In genomic region chr16:19636436-19637267, GRCh38 we compare ENCODE assay signal across 18 cellular contexts.
DNase-seq lines count a peak whose midpoint lies in the region; ATAC-seq, FAIRE-seq and TF ChIP-seq lines count a peak whose summit lies in the region.
"Had no signal": no experiment of that assay in that cellular context is flagged by ENCODE, and none has a peak within 500 bp of the region (broad histone marks: within the 10 kb centered on the region; RNA-seq: fewer than 3 reads in every experiment).

No MANE protein-coding gene starts in this region.

- H4K20me1 ChIP-seq in GM12878 (ENCODE audit: control insufficient read depth, insufficient read depth), result no peaks in the 10 kb centered on the region
- H4K20me1 ChIP-seq: BLaER1 had no signal

- no peak overlapping the region for H2BK12ac ChIP-seq in mesenchymal stem cell (ENCODE audit: low read length in 2 of 2)

- H2BK5ac ChIP-seq in mesenchymal stem cell (ENCODE audit: low read depth, low read length, poor library complexity, severe bottlenecking), result no peak overlapping the region

- BruUV-seq in GM12878 (replicated peaks; lab: Mats Ljungman, UMichigan), result no TSS peak

- H3K4me1 Mint-ChIP-seq in activated naive CD8-positive, alpha-beta T cell treated with anti-CD3 and anti-CD28 coated beads for 36 hours, result peaks cover 14% of the 10 kb centered on the region

- H3K27me3 Mint-ChIP-seq in activated naive CD8-positive, alpha-beta T cell treated with anti-CD3 and anti-CD28 coated beads for 36 hours, result no peaks in the 10 kb centered on the region
- H3K27me3 Mint-ChIP-seq: CD8-positive, alpha-beta memory T cell had no signal

- H3K27me3 ChIP-seq in GM12878 (replicated peaks in 1 of 2; ENCODE audit: control insufficient read depth in 2 of 2, insufficient read depth in 2 of 2, low read length in 1 of 2), result no peaks in the 10 kb centered on the region
- no peaks in the 10 kb centered on the region for H3K27me3 ChIP-seq in esophagus muscularis mucosa
- no peaks in the 10 kb centered on the region for H3K27me3 ChIP-seq in mesenchymal stem cell (ENCODE audit: control insufficient read depth in 1 of 2, insufficient read depth in 1 of 2, low read length in 2 of 2)
- H3K27me3 ChIP-seq in tibial nerve, result no peaks in the 10 kb centered on the region
- H3K27me3 ChIP-seq: BLaER1 had no signal

- no peak overlapping the region for H2BK15ac ChIP-seq in mesenchymal stem cell (ENCODE audit: low read depth, poor library complexity, severe bottlenecking)

- no peak overlapping the region for H4K8ac ChIP-seq in mesenchymal stem cell (ENCODE audit: low read length)

- no peak for ATAC-seq in GM12878

- TF ChIP-seq EP300 in GM12878 (IDR thresholded peaks at IDR 0.05; ENCODE audit: borderline replicate concordance in 1 of 2, control insufficient read depth in 1 of 2, low read depth in 2 of 2, low read length in 2 of 2), result no peak
- no peak for TF ChIP-seq EP300 in esophagus muscularis mucosa (IDR thresholded peaks at IDR 0.05)
- peak; percentile 62 to 76 for TF ChIP-seq EP300 in tibial nerve (IDR thresholded peaks at IDR 0.05)

- POLR2A ChIA-PET in GM12878 (lab: Charles Lee), result interaction anchor here (1.1 kb wide), 1 partner anchor 20 kb away, joined by 3 read pairs; no protein-coding TSS in a partner anchor

- no peak for TF ChIP-seq CTCF in GM12878 (IDR thresholded peaks at IDR 0.05 in 2 of 3, conservative IDR thresholded peaks at IDR 0.05 in 1 of 3; ENCODE audit: control insufficient read depth in 2 of 3, extremely low read depth in 1 of 3, insufficient read depth in 1 of 3, low read depth in 3 of 3, low read length in 3 of 3)
- no peak for TF ChIP-seq CTCF in esophagus muscularis mucosa (IDR thresholded peaks at IDR 0.05)
- no peak for TF ChIP-seq CTCF in tibial nerve (IDR thresholded peaks at IDR 0.05)

- no peaks in the 10 kb centered on the region for H3K9me3 Mint-ChIP-seq in activated naive CD8-positive, alpha-beta T cell treated with anti-CD3 and anti-CD28 coated beads for 36 hours
- H3K9me3 Mint-ChIP-seq: CD8-positive, alpha-beta memory T cell had no signal

- no peaks in the 10 kb centered on the region for H3K9me3 ChIP-seq in GM12878 (replicated peaks; ENCODE audit: control insufficient read depth, insufficient read depth, low read length)
- H3K9me3 ChIP-seq in esophagus muscularis mucosa, result no peaks in the 10 kb centered on the region
- H3K9me3 ChIP-seq in mesenchymal stem cell (ENCODE audit: control insufficient read depth, low read length), result no peaks in the 10 kb centered on the region
- no peaks in the 10 kb centered on the region for H3K9me3 ChIP-seq in tibial nerve
- H3K9me3 ChIP-seq: BLaER1 had no signal

- no peak overlapping the region for H2AFZ ChIP-seq in GM12878 (ENCODE audit: control insufficient read depth, low read depth, low read length)
- H2AFZ ChIP-seq in mesenchymal stem cell (ENCODE audit: low read depth, low read length), result no peak overlapping the region

- no peak overlapping the region for H3K14ac ChIP-seq in mesenchymal stem cell (ENCODE audit: low read length in 2 of 2)

- FAIRE-seq in GM12878 (lab: Jason Lieb, UNC), result no peak
- FAIRE-seq: H54 had no signal

- intact Hi-C loops in GM12878 (cut with micrococcal nuclease; ENCODE audit: unreplicated experiment), result no loop called here
- intact Hi-C loops in esophagus muscularis mucosa (cut with DNase I), result no loop called here

- H3K23ac ChIP-seq in mesenchymal stem cell (ENCODE audit: low read length in 2 of 2), result peak overlapping the region in 1 of 2 experiments; percentile 52

- no peak overlapping the region for H3K18ac ChIP-seq in mesenchymal stem cell (ENCODE audit: low read depth in 1 of 2, low read length in 2 of 2)

- no peak for TF ChIP-seq POLR2A in GM12878 (IDR thresholded peaks at IDR 0.05; ENCODE audit: low read depth, low read length)
- TF ChIP-seq POLR2A in esophagus muscularis mucosa (IDR thresholded peaks at IDR 0.05; ENCODE audit: low read depth), result no peak
- TF ChIP-seq POLR2A in tibial nerve (IDR thresholded peaks at IDR 0.05), result no peak

- H3K79me1 ChIP-seq in mesenchymal stem cell (replicated peaks; ENCODE audit: low read length, poor library complexity, severe bottlenecking), result peaks cover 1% of the 10 kb centered on the region

- WGBS in GM12878 (ENCODE audit: insufficient coverage, insufficient replicate concordance, low lambda C conversion rate, missing lambda C conversion rate), result 81% methylated on average over 7 of the region's 7 CpGs
- WGBS in esophagus muscularis mucosa, result 73% methylated on average over 7 of the region's 7 CpGs
- 94% methylated on average over 6 of the region's 7 CpGs for WGBS in mesenchymal stem cell
- 78 to 85% methylated on average over 7 of the region's 7 CpGs for WGBS in tibial nerve, 2 donors

- no peak overlapping the region for H3K4me3 ChIP-seq in GM12878
- H3K4me3 ChIP-seq in esophagus muscularis mucosa, result no peak overlapping the region
- H3K4me3 ChIP-seq in mesenchymal stem cell (ENCODE audit: insufficient read depth in 1 of 2, low read depth in 1 of 2, low read length in 2 of 2), result no peak overlapping the region
- no peak overlapping the region for H3K4me3 ChIP-seq in tibial nerve
- H3K4me3 ChIP-seq: BLaER1 had no signal

- no peak overlapping the region for H4K91ac ChIP-seq in mesenchymal stem cell (ENCODE audit: low read length)

- H3K27ac ChIP-seq in GM12878 (ENCODE audit: control insufficient read depth, insufficient read depth) (no peak overlapping the region), esophagus muscularis mucosa (replicated peaks in 1 of 4) (peak overlapping the region; percentile 53 to 63 (median 56)), mesenchymal stem cell (ENCODE audit: low read length, poor library complexity, severe bottlenecking) (no peak overlapping the region), tibial nerve (peak overlapping the region in 3 of 4 donors; percentile 5 to 77 (median 32))
- H3K27ac ChIP-seq: BLaER1, KMS-11 had no signal

- CTCF ChIA-PET in GM12878 (lab: Yijun Ruan, JAX), result interaction anchor here (1.1 kb wide), 1 partner anchor 10 kb away, joined by 3 read pairs; no protein-coding TSS in a partner anchor

- no peak overlapping the region for H2BK120ac ChIP-seq in mesenchymal stem cell (ENCODE audit: low read depth, low read length)

- no peak overlapping the region for H2AK5ac ChIP-seq in mesenchymal stem cell (ENCODE audit: low read length, severe bottlenecking)

- H3K4me2 ChIP-seq in GM12878 (ENCODE audit: control insufficient read depth, insufficient read depth) (no peak overlapping the region), mesenchymal stem cell (ENCODE audit: low read length, poor library complexity, severe bottlenecking) (no peak overlapping the region)
- H3K4me2 ChIP-seq: BLaER1, KMS-11 had no signal

- no peak for TF ChIP-seq RAD21 in GM12878 (IDR thresholded peaks at IDR 0.05; ENCODE audit: insufficient read depth, low read depth, low read length)

- in situ Hi-C loops in GM12878 (cut with MboI), result no loop called here

- SMC1A ChIA-PET in GM12878 (lab: Charles Lee; ENCODE audit: uncharacterized antibody, unreplicated experiment), result no interaction called here

- DNase-seq in GM12878 (ENCODE audit: low read depth, low spot score) (no peak), esophagus muscularis mucosa (ENCODE audit: extremely low spot score) (no peak), mesenchymal stem cell (peak; percentile 3), tibial nerve (ENCODE audit: low spot score in 2 of 2) (no peak), anterior cingulate cortex (lab: John Stamatoyannopoulos, UW) (no peak), DMS79 (lab: John Stamatoyannopoulos, UW) (no peak)
- no peak for DNase-seq in activated naive CD8-positive, alpha-beta T cell treated with anti-CD3 and anti-CD28 coated beads for 36 hours
- DNase-seq: CD8-positive, alpha-beta memory T cell; MV-4-11; NCI-H187; NCI-H2227 treated with DMSO at 0.1 percent for 48 hours; NCI-H510A treated with DMSO at 0.1 percent for 48 hours; NCI-H774; OCI-M1; Right ventricle myocardium superior had no signal

- peaks cover 0 to 13% of the 10 kb centered on the region in 2 experiments; a peak in 3 of 4 replicates for H3K36me3 ChIP-seq in GM12878 (ENCODE audit: control insufficient read depth in 2 of 2, insufficient read depth in 2 of 2, low read length in 1 of 2)
- peaks cover 16 to 76% (median 64%) of the 10 kb centered on the region in 4 donors for H3K36me3 ChIP-seq in esophagus muscularis mucosa
- peaks cover 33 to 81% of the 10 kb centered on the region in 2 experiments for H3K36me3 ChIP-seq in mesenchymal stem cell (ENCODE audit: control insufficient read depth in 1 of 2, insufficient read depth in 2 of 2, low read depth in 1 of 2, low read length in 2 of 2)
- peaks cover 0 to 90% (median 0%) of the 10 kb centered on the region in 3 donors for H3K36me3 ChIP-seq in tibial nerve

- H3K4ac ChIP-seq in mesenchymal stem cell (ENCODE audit: low read depth in 1 of 2, low read length in 2 of 2), result no peak overlapping the region

- RAD21 ChIA-PET in GM12878 (lab: Charles Lee; ENCODE audit: unreplicated experiment), result no interaction called here

- peaks cover 10% of the 10 kb centered on the region for H3K36me3 Mint-ChIP-seq in activated naive CD8-positive, alpha-beta T cell treated with anti-CD3 and anti-CD28 coated beads for 36 hours

- H3K9ac ChIP-seq in GM12878 (ENCODE audit: control insufficient read depth, insufficient read depth, low read length) (no peak overlapping the region), mesenchymal stem cell (ENCODE audit: low read length) (no peak overlapping the region)
- H3K9ac ChIP-seq: BLaER1, KMS-11 had no signal

- H3K27ac Mint-ChIP-seq in activated naive CD8-positive, alpha-beta T cell treated with anti-CD3 and anti-CD28 coated beads for 36 hours, result no peak overlapping the region
- H3K27ac Mint-ChIP-seq: CD8-positive, alpha-beta memory T cell had no signal

- no peaks in the 10 kb centered on the region for H3K79me2 ChIP-seq in GM12878 (ENCODE audit: control insufficient read depth, insufficient read depth, low read length)

- H3K4me3 Mint-ChIP-seq in activated naive CD8-positive, alpha-beta T cell treated with anti-CD3 and anti-CD28 coated beads for 36 hours, result no peak overlapping the region
- H3K4me3 Mint-ChIP-seq: CD8-positive, alpha-beta memory T cell had no signal

- no peaks in the 10 kb centered on the region for H3K4me1 ChIP-seq in GM12878 (ENCODE audit: control insufficient read depth, insufficient read depth, low read length)
- peaks cover 3 to 30% (median 27%) of the 10 kb centered on the region in 4 donors for H3K4me1 ChIP-seq in esophagus muscularis mucosa
- no peaks in the 10 kb centered on the region for H3K4me1 ChIP-seq in mesenchymal stem cell (ENCODE audit: control insufficient read depth, insufficient read depth, low read depth, low read length)
- H3K4me1 ChIP-seq in tibial nerve, result peaks cover 0 to 10% (median 0%) of the 10 kb centered on the region in 4 donors

Comparison
In these comparisons a context has a peak if more than half of its experiments do, and no peak if none do; other contexts are left out.
1. H3K27ac ChIP-seq: peak in esophagus muscularis mucosa (4 of 4) and tibial nerve (3 of 4); none in GM12878 (single experiment) and mesenchymal stem cell (single experiment).